ENCODE assay signal across 9 cellular contexts in genomic region chr14:69715725-69716482, GRCh38. TPM values are rescaled to one million over a fixed set of nuclear protein-coding genes. Genes with fewer than 3 reads are reported as not detected.
A peak's percentile ranks its signal among the peaks of the same experiment; 100 is the strongest.
DNase-seq lines count a peak whose midpoint lies in the region; TF ChIP-seq lines count a peak whose summit lies in the region.
"Had no signal": no experiment of that assay in that cellular context is flagged by ENCODE, and none has a peak within 500 bp of the region (broad histone marks: within the 10 kb centered on the region; RNA-seq: fewer than 3 reads in every experiment).

No MANE protein-coding gene starts in this region.

- peaks cover 56% of the 10 kb centered on the region for H3K4me1 Mint-ChIP-seq in type B pancreatic cell (ENCODE audit: unreplicated experiment)

- peaks cover 5% of the 10 kb centered on the region for H3K36me3 Mint-ChIP-seq in type B pancreatic cell

- no peak for TF ChIP-seq CTCF in type B pancreatic cell (conservative IDR thresholded peaks at IDR 0.05)

- peak overlapping the region; percentile 31 for H3K27ac Mint-ChIP-seq in type B pancreatic cell

- no peaks in the 10 kb centered on the region for H3K9me3 Mint-ChIP-seq in type B pancreatic cell
- H3K9me3 Mint-ChIP-seq: T-cell had no signal

- DNase-seq in NCI-H510A treated with DMSO at 0.1 percent for 48 hours (lab: John Stamatoyannopoulos, UW) (peak; percentile 66), NCI-H510A (lab: John Stamatoyannopoulos, UW) (no peak), NCI-H82 treated with DMSO at 0.1 percent for 48 hours (lab: John Stamatoyannopoulos, UW; ENCODE audit: unreplicated experiment) (peak; percentile 18), dermis blood vessel endothelial cell (peak; percentile 83), medulla oblongata (ENCODE audit: extremely low spot score) (peak; percentile 89), type B pancreatic cell (ENCODE audit: extremely low spot score, unreplicated experiment) (no peak), COLO829 (ENCODE audit: low spot score) (no peak)
- DNase-seq in activated CD4-positive, alpha-beta T cell treated with anti-CD3 and anti-CD28 coated beads, Interleukin-2, amount 50 U/mL, for 1 hour = no peak

- H3K4me3 Mint-ChIP-seq in type B pancreatic cell = no peak overlapping the region
- H3K4me3 Mint-ChIP-seq: T-cell had no signal

- no peaks in the 10 kb centered on the region for H3K27me3 Mint-ChIP-seq in type B pancreatic cell
- H3K27me3 Mint-ChIP-seq: T-cell had no signal

RNA-seq across cellular contexts. Expression of gene SRSF5, which starts 51.0 kb away (rescaled TPM):
- total RNA-seq in dermis blood vessel endothelial cell (155 and 195 TPM in 2 replicates), type B pancreatic cell (ENCODE audit: low replicate concordance) (388 and 417 TPM in 2 replicates)

Comparison
In these comparisons a context has a peak if more than half of its experiments do, and no peak if none do; other contexts are left out.
1. DNase-seq: peak in NCI-H510A treated with DMSO at 0.1 percent for 48 hours (single experiment), NCI-H82 treated with DMSO at 0.1 percent for 48 hours (single experiment), dermis blood vessel endothelial cell (single experiment) and medulla oblongata (single experiment); none in NCI-H510A (single experiment), type B pancreatic cell (single experiment), COLO829 (single experiment) and activated CD4-positive, alpha-beta T cell treated with anti-CD3 and anti-CD28 coated beads, Interleukin-2, amount 50 U/mL, for 1 hour (single experiment).